In the genomic region with DNA sequence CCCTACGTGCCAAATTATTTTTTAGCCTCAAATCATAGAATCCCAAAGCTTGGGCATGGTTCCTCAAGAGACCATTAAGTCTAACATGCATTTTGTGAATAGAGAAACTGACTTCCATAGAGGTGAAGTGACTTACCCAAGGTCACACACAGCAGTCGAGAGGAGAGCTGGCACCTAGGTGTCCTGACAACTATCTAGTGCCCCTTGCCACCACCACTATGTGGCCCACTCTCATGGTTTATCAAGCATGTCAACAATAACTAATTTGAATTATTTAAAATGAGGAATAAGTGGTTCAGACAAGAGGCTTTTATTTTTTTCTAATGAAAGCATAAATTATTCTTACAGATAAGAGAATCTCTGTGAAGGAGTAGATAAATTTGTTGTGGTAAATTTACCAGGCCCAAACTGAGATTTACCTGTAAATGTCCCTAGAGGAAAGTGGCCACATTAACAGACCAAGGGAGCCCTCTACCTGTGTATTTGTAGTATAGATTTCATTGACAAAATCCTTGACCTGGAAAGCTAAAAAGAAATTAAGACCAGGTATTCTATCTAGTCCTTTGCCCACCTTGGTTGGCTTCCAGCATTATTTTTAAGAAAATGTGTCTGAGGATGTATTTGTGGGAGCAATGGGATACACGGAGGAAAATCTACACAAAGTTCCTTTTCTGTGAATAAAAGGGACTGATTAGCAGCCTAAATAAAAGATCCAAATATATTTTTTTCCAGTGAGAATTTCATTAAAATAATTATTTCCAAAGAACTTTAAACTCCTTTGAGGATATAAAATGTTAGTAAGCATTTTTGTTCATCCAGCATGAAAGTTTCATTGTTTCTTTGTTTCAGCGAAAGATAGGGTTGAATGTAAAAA, we compare ENCODE assay signal across 8 cellular contexts. TPM values are rescaled to one million over a fixed set of nuclear protein-coding genes. Genes with fewer than 3 reads are reported as not detected.
A peak's percentile ranks its signal among the peaks of the same experiment; 100 is the strongest.
DNase-seq lines count a peak whose midpoint lies in the region; ATAC-seq and TF ChIP-seq lines count a peak whose summit lies in the region.

No MANE protein-coding gene starts in this region.

- H3K36me3 ChIP-seq in IMR-90 (ENCODE audit: control insufficient read depth, insufficient read depth, low read length), result no peaks in the 10 kb centered on the region
- no peaks in the 10 kb centered on the region for H3K36me3 ChIP-seq in right atrium auricular region
- no peaks in the 10 kb centered on the region for H3K36me3 ChIP-seq in suprapubic skin

- TF ChIP-seq POLR2A in IMR-90 (IDR thresholded peaks at IDR 0.05; ENCODE audit: low read depth, low read length) (no peak), suprapubic skin (IDR thresholded peaks at IDR 0.05) (no peak)

- TF ChIP-seq EP300 in suprapubic skin (IDR thresholded peaks at IDR 0.05), result no peak

- H4K8ac ChIP-seq in IMR-90 (ENCODE audit: low read depth in 2 of 2, low read length in 2 of 2), result no peak overlapping the region

- H2BK120ac ChIP-seq in IMR-90 (ENCODE audit: low read depth, low read length), result 0 out of 2 replicates have a peak overlapping the region, but pooled peaks have one; percentile 69

- in situ Hi-C loops in IMR-90 (cut with MboI; ENCODE audit: low sequenced_read_pairs), result loop anchor here (5.0 kb wide), 1 partner anchor 356 kb away; no protein-coding TSS in a partner anchor

- H3K4me1 ChIP-seq in IMR-90 (ENCODE audit: control insufficient read depth, insufficient read depth, low read length), result peaks cover 2% of the 10 kb centered on the region; the same call in 1 of the 2 replicates
- H3K4me1 ChIP-seq in right atrium auricular region, result no peaks in the 10 kb centered on the region
- H3K4me1 ChIP-seq in suprapubic skin, result peaks cover 3% of the 10 kb centered on the region

- H3K4me3 ChIP-seq in IMR-90 (ENCODE audit: insufficient read depth, low read depth, low read length) (no peak overlapping the region), right atrium auricular region (no peak overlapping the region), suprapubic skin (no peak overlapping the region)

- peak overlapping the region; percentile 80; the same call in 1 of the 2 replicates for H3K4ac ChIP-seq in IMR-90 (ENCODE audit: low read depth, low read length)

- WGBS in IMR-90 (ENCODE audit: extremely low coverage in 2 of 2, insufficient read length in 1 of 2), 2 experiments, result no CpG with 5 or more reads among the region's 4 CpGs
- 78% methylated on average over 4 of the region's 4 CpGs for WGBS in suprapubic skin

- no peak overlapping the region for H3K27ac ChIP-seq in IMR-90 (ENCODE audit: insufficient read depth, low read length)
- H3K27ac ChIP-seq in VCaP, result no peak overlapping the region
- H3K27ac ChIP-seq in right atrium auricular region, result no peak overlapping the region
- no peak overlapping the region for H3K27ac ChIP-seq in suprapubic skin

- H4K20me1 ChIP-seq in IMR-90 (ENCODE audit: insufficient read depth, low read length), result no peaks in the 10 kb centered on the region

- no peak overlapping the region; the same call in 2 of the 3 replicates for H2BK15ac ChIP-seq in IMR-90 (ENCODE audit: low read depth, low read length)

- H3K9me3 ChIP-seq in IMR-90 (ENCODE audit: control insufficient read depth, insufficient read depth, low read length) (no peaks in the 10 kb centered on the region), right atrium auricular region (no peaks in the 10 kb centered on the region), suprapubic skin (no peaks in the 10 kb centered on the region)

- TF ChIP-seq CTCF in IMR-90 (conservative IDR thresholded peaks at IDR 0.05; ENCODE audit: low read depth, low read length) (peak; percentile 59), VCaP (conservative IDR thresholded peaks at IDR 0.05) (peak; percentile 79), right atrium auricular region (IDR thresholded peaks at IDR 0.05) (peak; percentile 28 to 62), suprapubic skin (IDR thresholded peaks at IDR 0.05) (peak; percentile 16 to 47)

- no peak overlapping the region for H3K23ac ChIP-seq in IMR-90 (ENCODE audit: low read depth, low read length)

- H3K79me1 ChIP-seq in IMR-90 (ENCODE audit: low read depth in 1 of 2, low read length in 2 of 2), result no peaks in the 10 kb centered on the region; a peak in 1 of 4 replicates

- no peak overlapping the region for H2BK5ac ChIP-seq in IMR-90 (ENCODE audit: low read depth, low read length, poor library complexity, severe bottlenecking)

- H3K9me1 ChIP-seq in IMR-90 (ENCODE audit: insufficient read depth, low read length), result peaks cover 2% of the 10 kb centered on the region; the same call in 1 of the 2 replicates

- no peak overlapping the region for H4K91ac ChIP-seq in IMR-90 (ENCODE audit: insufficient read depth, low read depth, low read length)

- dilution Hi-C loops in IMR-90 (cut with HindIII; ENCODE audit: low sequenced_read_pairs, unreplicated experiment), result no loop called here

- peak overlapping the region; percentile 60; the same call in 1 of the 2 replicates for H2AK5ac ChIP-seq in IMR-90 (ENCODE audit: low read depth, low read length)

- no TSS peak for BruUV-seq in IMR-90 (replicated peaks; lab: Mats Ljungman, UMichigan)

- POLR2A ChIA-PET in IMR-90 (lab: Charles Lee; ENCODE audit: unreplicated experiment), result interaction anchor here (0.5 kb wide), 1 partner anchor 771 kb away, joined by 4 read pairs; no protein-coding TSS in a partner anchor

- intact Hi-C loops in IMR-90 (cut with micrococcal nuclease), result loop anchor here (1.0 to 10.0 kb wide), 3 partner anchors 236 to 531 kb away; partner anchors contain the start of gene SMAD3

- H3K27me3 ChIP-seq in IMR-90 (ENCODE audit: control insufficient read depth, insufficient read depth, low read length) (no peaks in the 10 kb centered on the region), right atrium auricular region (no peaks in the 10 kb centered on the region), suprapubic skin (no peaks in the 10 kb centered on the region)

- TF ChIP-seq RAD21 in IMR-90 (IDR thresholded peaks at IDR 0.05; ENCODE audit: low read length), result peak; percentile 71

- H3K14ac ChIP-seq in IMR-90 (replicated peaks; ENCODE audit: low read depth, low read length), result no peak overlapping the region

- DNase-seq in NCI-H82 (lab: John Stamatoyannopoulos, UW) (peak; percentile 53), NCI-H82 treated with DMSO at 0.1 percent for 48 hours (lab: John Stamatoyannopoulos, UW; ENCODE audit: unreplicated experiment) (no peak), IMR-90 (peak; percentile 55), right atrium auricular region (ENCODE audit: low spot score) (no peak), suprapubic skin (ENCODE audit: low spot score in 2 of 2) (no peak)

- H3K56ac ChIP-seq in IMR-90 (ENCODE audit: extremely low read depth, insufficient read depth, low read length), result no peak overlapping the region

- H2AFZ ChIP-seq in IMR-90 (replicated peaks; ENCODE audit: low read length, poor library complexity), result no peak overlapping the region

- H3K9ac ChIP-seq in IMR-90 (ENCODE audit: low read depth, low read length), result no peak overlapping the region

- 0 out of 2 replicates have a peak, but pooled peaks have one; percentile 32 for ATAC-seq in IMR-90 (ENCODE audit: low read depth)
- ATAC-seq in GM19452 (IDR thresholded peaks at IDR 0.05; ENCODE audit: unreplicated experiment), result no peak
- ATAC-seq in GM18502 (IDR thresholded peaks at IDR 0.05; ENCODE audit: poor library complexity, unreplicated experiment), result no peak

- H3K4me2 ChIP-seq in IMR-90 (ENCODE audit: low read depth, low read length), result no peak overlapping the region

- H4K5ac ChIP-seq in IMR-90 (ENCODE audit: low read depth, low read length), result no peak overlapping the region

- no peak overlapping the region for H3K18ac ChIP-seq in IMR-90 (ENCODE audit: low read depth, low read length)

- CTCF ChIA-PET in IMR-90 (lab: Yijun Ruan, JAX), result interaction anchor here (0.7 to 1.7 kb wide), 2 partner anchors 76 to 357 kb away, joined by 3 to 9 read pairs; no protein-coding TSS in a partner anchor

- H2AK9ac ChIP-seq in IMR-90 (replicated peaks; ENCODE audit: low read depth, low read length, poor library complexity), result no peak overlapping the region

- H2BK20ac ChIP-seq in IMR-90 (ENCODE audit: low read depth, low read length), result peak overlapping the region; percentile 72; the same call in 1 of the 2 replicates

TF ChIP-seq in IMR-90, 13 proteins besides CTCF, POLR2A, EP300 and RAD21:
- TF ChIP-seq RCOR1 (IDR thresholded peaks at IDR 0.05; ENCODE audit: insufficient replicate concordance, low read length) (no peak), NFE2L2 (IDR thresholded peaks at IDR 0.05; ENCODE audit: low read depth, low read length) (no peak), SMC3 (IDR thresholded peaks at IDR 0.05; ENCODE audit: low read depth, low read length) (peak; percentile 62), ELK1 (IDR thresholded peaks at IDR 0.05; ENCODE audit: borderline replicate concordance, low read depth, low read length) (no peak), USF2 (IDR thresholded peaks at IDR 0.05; ENCODE audit: low read depth, low read length) (no peak)
TF ChIP-seq in IMR-90: peak in this region for 1.

RNA-seq across cellular contexts. Expression of gene IQCH, which starts 49.1 kb away (rescaled TPM):
- 2.5 and 2.8 TPM in 2 replicates for total RNA-seq in IMR-90 (2012; rRNA removed)
- polyA plus RNA-seq in IMR-90 (2012; rRNA removed), result 0.42 and 0.60 TPM in 2 replicates
- polyA plus RNA-seq in IMR-90 (2012; cell fraction: cytosol; rRNA removed), result 0.12 and 0.66 TPM in 2 replicates
- 0.08 and 0.88 TPM in 2 replicates for polyA plus RNA-seq in IMR-90 (2012; cell fraction: nucleus; rRNA removed; ENCODE audit: low replicate concordance)
- total RNA-seq in right atrium auricular region, result under 1 TPM; 0.52 to 0.83 TPM
- 1 to 10 TPM; 1.4 to 3.1 (median 2.2) TPM for total RNA-seq in suprapubic skin

RNA-seq across cellular contexts. Expression of gene AAGAB, which starts 49.3 kb away (rescaled TPM):
- total RNA-seq in IMR-90 (2012; rRNA removed) (56.7 and 69.7 TPM in 2 replicates), right atrium auricular region (10 to 100 TPM; 12.6 to 20.4 TPM), suprapubic skin (10 to 100 TPM; 18.6 to 28.0 (median 26.0) TPM)
- polyA plus RNA-seq in IMR-90 (2012; rRNA removed), result 21.6 and 26.1 TPM in 2 replicates
- polyA plus RNA-seq in IMR-90 (2012; cell fraction: cytosol; rRNA removed), result 6.9 and 12.3 TPM in 2 replicates
- 5.6 and 13.9 TPM in 2 replicates for polyA plus RNA-seq in IMR-90 (2012; cell fraction: nucleus; rRNA removed; ENCODE audit: low replicate concordance)

Comparison
In these comparisons a context has a peak if more than half of its experiments do, and no peak if none do; other contexts are left out.
1. DNase-seq: peak in NCI-H82 (single experiment) and IMR-90 (single experiment); none in NCI-H82 treated with DMSO at 0.1 percent for 48 hours (single experiment), right atrium auricular region (single experiment) and suprapubic skin (0 of 2).
2. Peak in every context shown above with its lines, with median percentiles within 50 percentile points of each other: CTCF ChIP-seq.